ENCODE assay signal across 15 cellular contexts in the genomic region with DNA sequence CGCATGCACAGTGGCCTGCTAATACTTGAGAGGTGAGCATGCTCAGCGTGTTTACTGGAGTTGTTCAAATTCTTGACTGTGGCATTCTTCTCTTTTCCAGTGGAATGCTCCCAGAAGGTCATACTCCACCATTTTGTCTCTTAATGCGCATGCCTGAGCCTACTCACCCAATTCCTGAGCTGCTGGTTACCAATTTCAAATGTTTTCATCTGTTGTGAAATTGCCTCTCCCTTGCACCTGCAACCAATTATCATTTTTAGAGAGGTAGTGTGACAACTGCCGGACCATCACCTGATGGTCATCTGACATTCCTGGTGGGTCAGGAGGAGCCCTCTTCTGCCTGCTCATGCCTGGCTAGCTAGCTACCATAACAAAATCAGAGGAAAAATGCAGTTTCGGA.
DNase-seq lines count a peak whose midpoint lies in the region; ATAC-seq and TF ChIP-seq lines count a peak whose summit lies in the region.
"Had no signal": no experiment of that assay in that cellular context is flagged by ENCODE, and none has a peak within 500 bp of the region (broad histone marks: within the 10 kb centered on the region; RNA-seq: fewer than 3 reads in every experiment).

No MANE protein-coding gene starts in this region.

- no peak overlapping the region for H3K4me2 ChIP-seq in parathyroid adenoma (ENCODE audit: low read length)
- H3K4me2 ChIP-seq: GM23338 had no signal

- H3K9me3 ChIP-seq in parathyroid adenoma (ENCODE audit: control insufficient read depth, low read length) (no peaks in the 10 kb centered on the region), stomach (no peaks in the 10 kb centered on the region), tibial artery (no peaks in the 10 kb centered on the region)

- H3K4me3 ChIP-seq in parathyroid adenoma (ENCODE audit: low read depth, low read length): no peak overlapping the region
- no peak overlapping the region for H3K4me3 ChIP-seq in stomach
- H3K4me3 ChIP-seq in tibial artery: no peak overlapping the region
- H3K4me3 ChIP-seq: GM12878, GM23338 had no signal

- H3K9ac ChIP-seq in parathyroid adenoma: no peak overlapping the region

- H3K27ac Mint-ChIP-seq in activated CD8-positive, alpha-beta T cell treated with anti-CD3 and anti-CD28 coated beads for 36 hours: no peak overlapping the region
- H3K27ac Mint-ChIP-seq: CD4-positive, alpha-beta memory T cell; GM23338; H9 had no signal

- POLR2A ChIA-PET in activated CD8-positive, alpha-beta T cell treated with anti-CD3 and anti-CD28 coated beads for 36 hours (lab: Charles Lee): no interaction called here

- H3K4me1 Mint-ChIP-seq in activated CD8-positive, alpha-beta T cell treated with anti-CD3 and anti-CD28 coated beads for 36 hours (ENCODE audit: low read depth): no peaks in the 10 kb centered on the region
- H3K4me1 Mint-ChIP-seq: GM23338 had no signal

- H3K36me3 ChIP-seq in parathyroid adenoma (ENCODE audit: control insufficient read depth, insufficient read depth, low read length): no peaks in the 10 kb centered on the region
- H3K36me3 ChIP-seq in stomach: no peaks in the 10 kb centered on the region
- no peaks in the 10 kb centered on the region for H3K36me3 ChIP-seq in tibial artery

- 89 to 97% (median 93%) methylated on average over 5 of the region's 5 CpGs for WGBS in stomach, 5 donors

- H3K79me2 ChIP-seq in parathyroid adenoma: no peaks in the 10 kb centered on the region

- H3K4me1 ChIP-seq in parathyroid adenoma (peaks cover 12% of the 10 kb centered on the region), stomach (peaks cover 32 to 57% (median 43%) of the 10 kb centered on the region in 4 donors), tibial artery (peaks cover 0 to 42% (median 16%) of the 10 kb centered on the region in 4 donors)

- H3K27ac ChIP-seq in VCaP: peak overlapping the region; percentile 38; the same call in 1 of the 2 replicates
- no peak overlapping the region for H3K27ac ChIP-seq in parathyroid adenoma
- peak overlapping the region; percentile 55 to 76 (median 67) for H3K27ac ChIP-seq in stomach
- H3K27ac ChIP-seq in tibial artery: no peak overlapping the region

- no peak overlapping the region for H3K4me3 Mint-ChIP-seq in activated CD8-positive, alpha-beta T cell treated with anti-CD3 and anti-CD28 coated beads for 36 hours
- H3K4me3 Mint-ChIP-seq: CD4-positive, alpha-beta memory T cell; GM23338; H9 had no signal

- H3K27me3 Mint-ChIP-seq in activated CD8-positive, alpha-beta T cell treated with anti-CD3 and anti-CD28 coated beads for 36 hours: peaks cover 13% of the 10 kb centered on the region

- TF ChIP-seq CTCF in VCaP (conservative IDR thresholded peaks at IDR 0.05): no peak
- no peak for TF ChIP-seq CTCF in parathyroid adenoma (IDR thresholded peaks at IDR 0.05)
- TF ChIP-seq CTCF in stomach (IDR thresholded peaks at IDR 0.05): no peak
- TF ChIP-seq CTCF in activated CD8-positive, alpha-beta T cell treated with anti-CD3 and anti-CD28 coated beads for 36 hours (IDR thresholded peaks at IDR 0.05): no peak
- no peak for TF ChIP-seq CTCF in tibial artery (IDR thresholded peaks at IDR 0.05)

- ATAC-seq in activated CD8-positive, alpha-beta T cell treated with anti-CD3 and anti-CD28 coated beads for 36 hours: no peak
- ATAC-seq: GM12878, GM23338, HCT116 had no signal

- no peaks in the 10 kb centered on the region for H3K36me3 Mint-ChIP-seq in activated CD8-positive, alpha-beta T cell treated with anti-CD3 and anti-CD28 coated beads for 36 hours (ENCODE audit: low read depth)
- H3K36me3 Mint-ChIP-seq: CD4-positive, alpha-beta memory T cell had no signal

- intact Hi-C loops in stomach (cut with DNase I; ENCODE audit: low total_unique reads): no loop called here
- intact Hi-C loops in activated CD8-positive, alpha-beta T cell treated with anti-CD3 and anti-CD28 coated beads for 36 hours (cut with micrococcal nuclease): no loop called here
- intact Hi-C loops in tibial artery (cut with DNase I; ENCODE audit: low total_unique reads): no loop called here

- no peak for DNase-seq in stomach
- no peak for DNase-seq in NCI-H187 treated with DMSO at 0.1 percent for 48 hours (lab: John Stamatoyannopoulos, UW)
- no peak for DNase-seq in activated CD8-positive, alpha-beta T cell treated with anti-CD3 and anti-CD28 coated beads for 36 hours
- no peak for DNase-seq in tibial artery
- DNase-seq: C1 segment of cervical spinal cord; CD4-positive, alpha-beta memory T cell; COR-L47; DMS153; DND-41; H9 had no signal

- no peak for TF ChIP-seq POLR2A in stomach (IDR thresholded peaks at IDR 0.05)

- H2AFZ ChIP-seq in parathyroid adenoma: peak overlapping the region; percentile 11
- H2AFZ ChIP-seq: GM23338 had no signal

- H3K27me3 ChIP-seq in parathyroid adenoma (ENCODE audit: control insufficient read depth, insufficient read depth, low read length): no peaks in the 10 kb centered on the region
- H3K27me3 ChIP-seq in stomach: no peaks in the 10 kb centered on the region
- H3K27me3 ChIP-seq in tibial artery: no peaks in the 10 kb centered on the region

- TF ChIP-seq EP300 in stomach (IDR thresholded peaks at IDR 0.05): no peak

- H3K9me3 Mint-ChIP-seq in activated CD8-positive, alpha-beta T cell treated with anti-CD3 and anti-CD28 coated beads for 36 hours: no peaks in the 10 kb centered on the region
- H3K9me3 Mint-ChIP-seq: GM23338, H9 had no signal

- CTCF ChIA-PET in activated CD8-positive, alpha-beta T cell treated with anti-CD3 and anti-CD28 coated beads for 36 hours (lab: Charles Lee): no interaction called here

Comparison
In these comparisons a context has a peak if more than half of its experiments do, and no peak if none do; other contexts are left out.
1. H3K27ac ChIP-seq: peak in VCaP (single experiment) and stomach (5 of 5); none in parathyroid adenoma (single experiment) and tibial artery (0 of 2).